ENCODE assay signal across 14 cellular contexts in the genomic region with DNA sequence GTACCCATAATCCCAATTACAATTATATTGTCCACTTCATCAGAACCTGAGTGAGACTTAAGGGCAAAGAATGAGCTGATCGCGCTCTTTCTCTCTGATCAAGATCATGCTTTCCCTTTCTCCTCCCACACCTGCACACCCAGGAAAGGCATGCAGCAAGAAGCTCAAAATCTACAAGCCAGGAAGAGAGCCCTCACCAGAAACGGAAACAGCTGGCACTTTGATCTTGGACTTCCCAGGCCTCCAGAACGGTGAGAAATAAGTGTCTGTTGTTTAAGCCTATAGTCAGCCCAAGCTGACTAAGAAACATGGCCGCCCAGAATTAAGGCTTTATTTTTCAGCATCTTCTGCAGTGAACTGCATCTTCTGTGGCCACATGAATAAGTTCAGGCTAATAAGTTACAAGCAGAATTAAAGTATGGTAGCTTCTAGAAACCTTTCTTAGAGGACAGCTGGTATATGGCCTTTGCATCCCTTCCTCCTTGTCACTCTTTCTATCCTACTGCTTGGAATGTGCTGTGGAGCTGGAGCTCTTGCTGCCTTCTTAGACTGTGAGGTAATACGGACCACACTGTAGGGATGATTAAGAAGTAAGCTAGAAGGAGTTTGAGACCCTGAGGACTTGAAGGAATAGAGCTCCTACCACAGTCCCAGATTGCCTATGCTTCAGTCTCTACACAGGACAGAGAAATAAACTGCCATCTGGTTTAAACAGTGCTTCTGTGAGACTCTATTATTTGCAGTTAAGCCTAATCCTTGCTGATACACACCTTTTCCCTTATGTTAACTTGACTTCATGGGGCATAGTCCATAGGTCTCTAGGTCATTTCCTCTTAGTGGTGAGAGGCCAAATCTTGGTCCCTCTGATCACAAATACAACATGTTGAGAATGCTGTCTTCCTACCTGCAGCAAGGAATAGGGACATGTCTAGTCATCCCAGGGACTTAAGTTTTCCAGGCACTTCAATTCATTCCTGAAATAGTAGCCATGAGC. TPM values are rescaled to one million over a fixed set of nuclear protein-coding genes. Genes with fewer than 3 reads are reported as not detected.
DNase-seq lines count a peak whose midpoint lies in the region; ATAC-seq and TF ChIP-seq lines count a peak whose summit lies in the region.
"Had no signal": no experiment of that assay in that cellular context is flagged by ENCODE, and none has a peak within 500 bp of the region (broad histone marks: within the 10 kb centered on the region; RNA-seq: fewer than 3 reads in every experiment).

No MANE protein-coding gene starts in this region.

- peaks cover 90% of the 10 kb centered on the region for H3K4me1 Mint-ChIP-seq in activated naive CD4-positive, alpha-beta T cell treated with anti-CD3 and anti-CD28 coated beads, Interleukin-2, amount 50 U/mL, for 24 hours
- H3K4me1 Mint-ChIP-seq in memory B cell: peaks cover 9% of the 10 kb centered on the region

- TF ChIP-seq CTCF in Peyer's patch (IDR thresholded peaks at IDR 0.05): no peak

- H3K27ac Mint-ChIP-seq in activated naive CD4-positive, alpha-beta T cell treated with anti-CD3 and anti-CD28 coated beads, Interleukin-2, amount 50 U/mL, for 24 hours: peak overlapping the region; percentile 64
- H3K27ac Mint-ChIP-seq in memory B cell: no peak overlapping the region

- no peaks in the 10 kb centered on the region for H3K36me3 ChIP-seq in Peyer's patch
- H3K36me3 ChIP-seq: pancreas, tibial nerve had no signal

- H3K27ac ChIP-seq in Peyer's patch: peak overlapping the region; percentile 22 to 74 (median 52)
- H3K27ac ChIP-seq: pancreas had no signal

- peaks cover 0 to 27% (median 4%) of the 10 kb centered on the region in 4 donors for H3K4me1 ChIP-seq in Peyer's patch

- no peak for TF ChIP-seq POLR2A in Peyer's patch (IDR thresholded peaks at IDR 0.05)

- H3K27me3 Mint-ChIP-seq in activated naive CD4-positive, alpha-beta T cell treated with anti-CD3 and anti-CD28 coated beads, Interleukin-2, amount 50 U/mL, for 24 hours: no peaks in the 10 kb centered on the region
- H3K27me3 Mint-ChIP-seq in memory B cell: peaks cover 9% of the 10 kb centered on the region

- no peaks in the 10 kb centered on the region for H3K9me3 Mint-ChIP-seq in activated naive CD4-positive, alpha-beta T cell treated with anti-CD3 and anti-CD28 coated beads, Interleukin-2, amount 50 U/mL, for 24 hours
- peaks cover 4% of the 10 kb centered on the region for H3K9me3 Mint-ChIP-seq in memory B cell

- ATAC-seq in memory B cell (ENCODE audit: low read depth) (peak; percentile 9), HG03097 (IDR thresholded peaks at IDR 0.05; ENCODE audit: low FRiP score, unreplicated experiment) (no peak)
- ATAC-seq: pancreas had no signal

- peak overlapping the region; percentile 38 for H3K4me3 Mint-ChIP-seq in activated naive CD4-positive, alpha-beta T cell treated with anti-CD3 and anti-CD28 coated beads, Interleukin-2, amount 50 U/mL, for 24 hours
- no peak overlapping the region for H3K4me3 Mint-ChIP-seq in memory B cell

- no peaks in the 10 kb centered on the region for H3K27me3 ChIP-seq in Peyer's patch
- H3K27me3 ChIP-seq: pancreas, tibial nerve had no signal

- DNase-seq in EH (ENCODE audit: low read depth) (peak; percentile 51), Peyer's patch (peak in 2 of 3 donors; percentile 39 to 69), memory B cell (ENCODE audit: low spot score in 2 of 2) (no peak), dedifferentiated amniotic fluid mesenchymal stem cell (ENCODE audit: extremely low spot score) (no peak), NAMALWA (ENCODE audit: low spot score) (no peak), foreskin melanocyte (no peak)
- DNase-seq: COR-L47, kidney glomerular epithelial cell, NCI-H526, pancreas had no signal

- no peak overlapping the region for H3K4me3 ChIP-seq in Peyer's patch
- H3K4me3 ChIP-seq: pancreas, tibial nerve had no signal

- H3K36me3 Mint-ChIP-seq in activated naive CD4-positive, alpha-beta T cell treated with anti-CD3 and anti-CD28 coated beads, Interleukin-2, amount 50 U/mL, for 24 hours: peaks cover 3% of the 10 kb centered on the region
- no peaks in the 10 kb centered on the region for H3K36me3 Mint-ChIP-seq in memory B cell

- no peaks in the 10 kb centered on the region for H3K9me3 ChIP-seq in Peyer's patch
- H3K9me3 ChIP-seq: pancreas, tibial nerve had no signal

RNA-seq across cellular contexts. Expression of gene OR2S2, which starts 17.2 kb away (rescaled TPM):
- total RNA-seq in Peyer's patch: not detected
- total RNA-seq: pancreas, SK-MEL-5, tibial nerve had no signal

RNA-seq across cellular contexts. Expression of gene SPAAR, which starts 31.5 kb away (rescaled TPM):
- total RNA-seq in Peyer's patch: 10 to 100 TPM in 1 of 4 donors, under 1 TPM in 1, not detected in 2; 0.88 to 17.3 TPM
- total RNA-seq: SK-MEL-5 had no signal

RNA-seq across cellular contexts. Expression of gene HRCT1, which starts 34.8 kb away (rescaled TPM):
- total RNA-seq in Peyer's patch: 10 to 100 TPM in 3 of 4 donors, 1 to 10 TPM in 1; 9.1 to 32.6 (median 17.2) TPM
- total RNA-seq: SK-MEL-5 had no signal

Comparison
In these comparisons a context has a peak if more than half of its experiments do, and no peak if none do; other contexts are left out.
1. DNase-seq: peak in EH (single experiment) and Peyer's patch (2 of 3); none in memory B cell (0 of 2), dedifferentiated amniotic fluid mesenchymal stem cell (single experiment), NAMALWA (single experiment) and foreskin melanocyte (single experiment).